ENCODE assay signal across 8 cellular contexts in genomic region chr17:17782425-17783120, GRCh38. TPM values are rescaled to one million over a fixed set of nuclear protein-coding genes. Genes with fewer than 3 reads are reported as not detected.
DNase-seq lines count a peak whose midpoint lies in the region; ATAC-seq and TF ChIP-seq lines count a peak whose summit lies in the region.

No MANE protein-coding gene starts in this region.

- peaks cover 45 to 93% (median 72%) of the 10 kb centered on the region in 9 donors for H3K4me1 ChIP-seq in heart right ventricle

- peaks cover 0 to 32% (median 0%) of the 10 kb centered on the region in 7 donors for H3K27me3 ChIP-seq in heart right ventricle

- 1% methylated on average over 49 to 72 of the region's 73 CpGs for WGBS in heart right ventricle, 2 donors

- H3K27ac ChIP-seq in heart right ventricle = peak overlapping the region; percentile 68 to 97 (median 91)

- no peaks in the 10 kb centered on the region for H3K36me3 Mint-ChIP-seq in activated T-cell treated with anti-CD3 and anti-CD28 coated beads, Interleukin-2, amount 50 U/mL, for 4 hours (ENCODE audit: insufficient read depth)

- no peaks in the 10 kb centered on the region for H3K9me3 Mint-ChIP-seq in activated T-cell treated with anti-CD3 and anti-CD28 coated beads, Interleukin-2, amount 50 U/mL, for 4 hours

- H3K27me3 Mint-ChIP-seq in activated T-cell treated with anti-CD3 and anti-CD28 coated beads, Interleukin-2, amount 50 U/mL, for 4 hours (ENCODE audit: low read depth) = no peaks in the 10 kb centered on the region

- TF ChIP-seq CTCF in GM10248 (IDR thresholded peaks at IDR 0.05; ENCODE audit: control extremely low read depth, extremely low read depth, low read depth, missing control alignments) = no peak
- no peak for TF ChIP-seq CTCF in heart right ventricle (IDR thresholded peaks at IDR 0.05)
- TF ChIP-seq CTCF in retinal pigment epithelial cell (conservative IDR thresholded peaks at IDR 0.05; ENCODE audit: low read depth, low read length) = no peak
- no peak for TF ChIP-seq CTCF in omental fat pad (IDR thresholded peaks at IDR 0.05)

- ATAC-seq in HG03175 (IDR thresholded peaks at IDR 0.05; ENCODE audit: unreplicated experiment) = peak; percentile 3
- peak; percentile 22 to 35 for ATAC-seq in activated T-cell treated with anti-CD3 and anti-CD28 coated beads, Interleukin-2, amount 50 U/mL, for 4 hours
- ATAC-seq in heart right ventricle = peak in 4 of 8 donors; percentile 2 to 11 (median 6)
- ATAC-seq in omental fat pad (ENCODE audit: low FRiP score) = no peak
- ATAC-seq in HG02884 (IDR thresholded peaks at IDR 0.05; ENCODE audit: unreplicated experiment) = no peak

- CTCF ChIA-PET in GM10248 (lab: Yijun Ruan, JAX) = no interaction called here

- H3K9me3 ChIP-seq in heart right ventricle = no peaks in the 10 kb centered on the region

- peak overlapping the region; percentile 71 for H3K4me3 Mint-ChIP-seq in activated T-cell treated with anti-CD3 and anti-CD28 coated beads, Interleukin-2, amount 50 U/mL, for 4 hours

- DNase-seq in GM10248 (ENCODE audit: extremely low spot score) = peak; percentile 47
- DNase-seq in activated T-cell treated with anti-CD3 and anti-CD28 coated beads, Interleukin-2, amount 50 U/mL, for 4 hours = no peak
- peak in 1 of 2 donors; percentile 39 for DNase-seq in heart right ventricle
- no peak for DNase-seq in retinal pigment epithelial cell (ENCODE audit: low read depth)
- DNase-seq in omental fat pad (ENCODE audit: low spot score) = no peak
- no peak for DNase-seq in stimulated activated CD4-positive, alpha-beta T cell treated with anti-CD3 and anti-CD28 coated beads, Interleukin-2, amount 100 ng/mL, for 48 hours

- intact Hi-C loops in heart right ventricle (cut with DNase I) = loop anchor here in 4 of 10 donors (5.0 kb wide), 1 partner anchor 100 kb away; the partner anchor contains the start of gene RAI1 (in 4 of the 4)

- H3K36me3 ChIP-seq in heart right ventricle = no peaks in the 10 kb centered on the region

- POLR2A ChIA-PET in GM10248 (lab: Yijun Ruan, JAX) = no interaction called here

- peak overlapping the region; percentile 30 to 68 (median 60) for H3K4me3 ChIP-seq in heart right ventricle
- peak overlapping the region; percentile 39 for H3K4me3 ChIP-seq in retinal pigment epithelial cell (ENCODE audit: low read length)

- peaks cover 24% of the 10 kb centered on the region for H3K4me1 Mint-ChIP-seq in activated T-cell treated with anti-CD3 and anti-CD28 coated beads, Interleukin-2, amount 50 U/mL, for 4 hours (ENCODE audit: low read depth)

RNA-seq across cellular contexts. Expression of gene SREBF1, which starts 54.2 kb away (rescaled TPM):
- 10 to 100 TPM; 34.3 to 44.0 (median 34.6) TPM for total RNA-seq in activated T-cell treated with anti-CD3 and anti-CD28 coated beads, Interleukin-2, amount 50 U/mL, for 4 hours
- total RNA-seq in heart right ventricle (10 to 100 TPM in 8 of 10 donors, 1 to 10 TPM in 2; 9.0 to 44.1 (median 16.4) TPM), omental fat pad (100 to 1,000 TPM in 1 of 4 donors, 10 to 100 TPM in 3; 18.5 to 118 (median 31.2) TPM)
- polyA plus RNA-seq in heart right ventricle = 10 to 100 TPM; 49.0 to 61.2 TPM

Comparison
In these comparisons a context has a peak if more than half of its experiments do, and no peak if none do; other contexts are left out.
1. ATAC-seq: peak in HG03175 (single experiment) and activated T-cell treated with anti-CD3 and anti-CD28 coated beads, Interleukin-2, amount 50 U/mL, for 4 hours (2 of 2); none in omental fat pad (single experiment) and HG02884 (single experiment).